In genomic region chr2:176852667-176853066, GRCh38 we compare ENCODE assay signal across 10 cellular contexts.
DNase-seq lines count a peak whose midpoint lies in the region; ATAC-seq and FAIRE-seq lines count a peak whose summit lies in the region.
"Had no signal": no experiment of that assay in that cellular context is flagged by ENCODE, and none has a peak within 500 bp of the region (broad histone marks: within the 10 kb centered on the region; RNA-seq: fewer than 3 reads in every experiment).

No MANE protein-coding gene starts in this region.

- DNase-seq in DMS153 treated with DMSO at 0.1 percent for 48 hours (lab: John Stamatoyannopoulos, UW; ENCODE audit: unreplicated experiment) (peak; percentile 41), NCI-H526 (lab: John Stamatoyannopoulos, UW) (peak; percentile 24 to 41), urothelium cell line (ENCODE audit: low spot score) (no peak), kidney glomerular epithelial cell (lab: John Stamatoyannopoulos, UW) (no peak)
- no peak for DNase-seq in stimulated activated CD4-positive, alpha-beta T cell treated with anti-CD3 and anti-CD28 coated beads, Interleukin-2, amount 100 ng/mL, for 48 hours
- DNase-seq: colonic mucosa had no signal

- ATAC-seq in GM19372 (IDR thresholded peaks at IDR 0.05; ENCODE audit: low read depth, unreplicated experiment) = peak; percentile 60
- ATAC-seq in GM18502 (IDR thresholded peaks at IDR 0.05; ENCODE audit: poor library complexity, unreplicated experiment) = no peak
- ATAC-seq: Panc1 had no signal

- no peaks in the 10 kb centered on the region for H3K9me3 ChIP-seq in iPS-18a (ENCODE audit: control insufficient read depth, low read depth, low read length)
- H3K9me3 ChIP-seq: colonic mucosa had no signal

- H3K4me3 ChIP-seq in iPS-18a (ENCODE audit: low read length) = peak overlapping the region; percentile 40
- H3K4me3 ChIP-seq: colonic mucosa had no signal

- H3K9ac ChIP-seq in iPS-18a (ENCODE audit: low read length) = no peak overlapping the region

- peaks cover 18% of the 10 kb centered on the region for H3K4me1 ChIP-seq in iPS-18a (ENCODE audit: control insufficient read depth, low read depth, low read length)
- H3K4me1 ChIP-seq: colonic mucosa had no signal

- no peaks in the 10 kb centered on the region for H3K36me3 ChIP-seq in iPS-18a (ENCODE audit: control insufficient read depth, low read depth, low read length)
- H3K36me3 ChIP-seq: colonic mucosa had no signal

- no peaks in the 10 kb centered on the region for H3K27me3 ChIP-seq in iPS-18a (ENCODE audit: control insufficient read depth, insufficient read depth, low read length)
- H3K27me3 ChIP-seq: colonic mucosa had no signal

- H3K27ac ChIP-seq in iPS-18a (ENCODE audit: low read length) = no peak overlapping the region
- H3K27ac ChIP-seq: colonic mucosa had no signal

- no peak for FAIRE-seq in urothelium cell line (lab: Jason Lieb, UNC)

Comparison
In these comparisons a context has a peak if more than half of its experiments do, and no peak if none do; other contexts are left out.
1. DNase-seq: peak in DMS153 treated with DMSO at 0.1 percent for 48 hours (single experiment) and NCI-H526 (2 of 2); none in urothelium cell line (single experiment), stimulated activated CD4-positive, alpha-beta T cell treated with anti-CD3 and anti-CD28 coated beads, Interleukin-2, amount 100 ng/mL, for 48 hours (0 of 2) and kidney glomerular epithelial cell (single experiment).